13 cellular contexts compared by ENCODE assay signal in genomic region chr3:170475091-170475705, GRCh38.
"Had no signal": no experiment of that assay in that cellular context is flagged by ENCODE, and none has a peak within 500 bp of the region (broad histone marks: within the 10 kb centered on the region; RNA-seq: fewer than 3 reads in every experiment).

No MANE protein-coding gene starts in this region.

- H3K4me3 ChIP-seq: breast epithelium, thyroid gland had no signal

- H3K4me3 Mint-ChIP-seq: stimulated activated naive CD8-positive, alpha-beta T cell treated with anti-CD3 and anti-CD28 coated beads, Interleukin-15, amount 100 ng/mL, for 72 hours; T-helper 2 cell treated with Interferon-gamma antibody and Interleukin-4, amounts not matched to agents 5 μg/mL and 100 μg/mL, for 36 hours had no signal

- H3K4me1 Mint-ChIP-seq: stimulated activated naive CD8-positive, alpha-beta T cell treated with anti-CD3 and anti-CD28 coated beads, Interleukin-15, amount 100 ng/mL, for 72 hours had no signal

- ATAC-seq: activated CD4-positive, CD25-positive, alpha-beta regulatory T cell treated with anti-CD3 and anti-CD28 coated beads, Interleukin-2, amount 50 U/mL, for 24 hours; stimulated activated naive CD8-positive, alpha-beta T cell treated with anti-CD3 and anti-CD28 coated beads, Interleukin-15, amount 100 ng/mL, for 72 hours had no signal

- H3K9me3 ChIP-seq: breast epithelium, neutrophil, thyroid gland had no signal

- H3K4me1 ChIP-seq: breast epithelium, thyroid gland had no signal

- H3K27ac Mint-ChIP-seq: stimulated activated naive CD8-positive, alpha-beta T cell treated with anti-CD3 and anti-CD28 coated beads, Interleukin-15, amount 100 ng/mL, for 72 hours; T-helper 2 cell treated with Interferon-gamma antibody and Interleukin-4, amounts not matched to agents 5 μg/mL and 100 μg/mL, for 36 hours had no signal

- DNase-seq: activated naive CD4-positive, alpha-beta T cell treated with anti-CD3 and anti-CD28 coated beads, Interleukin-2, amount 50 U/mL, for 16 hours; amygdala; midbrain; retina; stimulated activated CD4-positive, alpha-beta T cell treated with anti-CD3 and anti-CD28 coated beads, Interleukin-15, amount 100 ng/mL, for 24 hours; stimulated activated CD4-positive, alpha-beta T cell treated with anti-CD3 and anti-CD28 coated beads, Interleukin-4, amount 100 ng/mL, for 24 hours; stimulated activated naive CD8-positive, alpha-beta T cell treated with anti-CD3 and anti-CD28 coated beads, Interleukin-15, amount 100 ng/mL, for 72 hours; thyroid gland had no signal

- H3K9me3 Mint-ChIP-seq: stimulated activated naive CD8-positive, alpha-beta T cell treated with anti-CD3 and anti-CD28 coated beads, Interleukin-15, amount 100 ng/mL, for 72 hours; T-helper 2 cell treated with Interferon-gamma antibody and Interleukin-4, amounts not matched to agents 5 μg/mL and 100 μg/mL, for 36 hours had no signal

- FAIRE-seq: endothelial cell of umbilical vein had no signal

- H3K36me3 ChIP-seq: breast epithelium, neutrophil, thyroid gland had no signal

- H3K27me3 ChIP-seq: breast epithelium, thyroid gland had no signal

- H3K27ac ChIP-seq: breast epithelium, neutrophil, thyroid gland had no signal
